8 cellular contexts compared by ENCODE assay signal in the genomic region with DNA sequence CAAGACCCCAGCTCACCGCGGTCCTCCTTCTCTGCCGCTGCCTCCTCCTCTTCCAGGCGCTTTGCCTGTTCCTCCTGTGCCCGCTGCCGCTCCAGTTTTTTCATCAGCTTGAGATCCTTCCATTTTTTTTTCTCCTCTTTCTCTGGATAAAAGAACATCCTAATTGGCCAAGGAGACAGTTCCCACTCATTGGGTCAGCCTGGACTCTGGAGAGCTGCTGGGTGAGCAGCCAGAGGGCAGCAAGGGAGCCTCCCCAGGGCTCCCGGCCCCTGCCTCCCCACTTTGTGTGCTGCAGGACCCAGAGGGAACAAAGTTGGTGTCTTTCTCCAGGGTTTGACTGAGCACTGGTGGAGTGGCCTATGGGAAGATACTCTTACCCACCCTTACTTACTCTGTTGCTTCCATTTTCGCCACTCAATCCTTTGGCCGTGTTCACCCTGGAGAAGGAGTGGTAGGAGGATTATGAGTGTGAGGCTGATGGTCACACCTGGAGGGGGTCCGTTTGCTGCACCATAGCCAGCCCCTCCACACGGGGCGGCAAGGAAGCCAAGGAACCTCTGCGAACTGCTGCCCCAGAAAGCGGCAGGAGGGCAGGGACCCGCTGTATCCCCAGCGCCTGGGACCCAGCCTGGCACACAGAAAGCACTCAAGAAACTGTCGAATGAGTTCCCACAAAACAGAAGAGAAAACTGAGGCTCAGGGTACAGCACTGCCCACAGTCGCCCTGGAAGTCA. TPM values are rescaled to one million over a fixed set of nuclear protein-coding genes. Genes with fewer than 3 reads are reported as not detected.
DNase-seq lines count a peak whose midpoint lies in the region; ATAC-seq, FAIRE-seq and TF ChIP-seq lines count a peak whose summit lies in the region.

No MANE protein-coding gene starts in this region.

- H3K36me3 ChIP-seq in breast epithelium (no peaks in the 10 kb centered on the region), mucosa of rectum (ENCODE audit: control insufficient read depth in 2 of 2, insufficient read depth in 2 of 2, low read length in 2 of 2) (peaks cover 18 to 32% of the 10 kb centered on the region in 2 donors)

- DNase-seq in GM12865 (ENCODE audit: low read depth) = no peak
- no peak for DNase-seq in breast epithelium (ENCODE audit: low spot score in 2 of 2)
- no peak for DNase-seq in H54 (ENCODE audit: insufficient read length, low spot score)
- DNase-seq in inferior parietal cortex (ENCODE audit: extremely low spot score) = no peak
- no peak for DNase-seq in amygdala (lab: John Stamatoyannopoulos, UW)

- H3K4me1 ChIP-seq in breast epithelium (peaks cover 3 to 8% of the 10 kb centered on the region in 2 donors), mucosa of rectum (ENCODE audit: control insufficient read depth in 2 of 2, insufficient read depth in 2 of 2, low read length in 2 of 2) (peaks cover 5 to 8% of the 10 kb centered on the region in 2 donors)

- no peak for TF ChIP-seq POLR2A in breast epithelium (IDR thresholded peaks at IDR 0.05)
- TF ChIP-seq POLR2A in H54 (IDR thresholded peaks at IDR 0.05; ENCODE audit: low read depth, low read length) = no peak

- FAIRE-seq in H54 (lab: Jason Lieb, UNC) = no peak

- H3K4me3 ChIP-seq in GM12865 (ENCODE audit: low read depth, low read length) (peak overlapping the region; percentile 95), breast epithelium (peak overlapping the region; percentile 69 to 88 (median 73)), mucosa of rectum (ENCODE audit: low read length in 2 of 2) (peak overlapping the region; percentile 88 to 92)

- TF ChIP-seq CTCF in GM12865 (IDR thresholded peaks at IDR 0.05; ENCODE audit: insufficient read depth, low read depth, low read length, missing control alignments) = no peak
- no peak for TF ChIP-seq CTCF in breast epithelium (IDR thresholded peaks at IDR 0.05)

- intact Hi-C loops in breast epithelium (cut with DNase I; ENCODE audit: low total_unique reads) = no loop called here

- H3K9me3 ChIP-seq in breast epithelium = no peaks in the 10 kb centered on the region
- H3K9me3 ChIP-seq in mucosa of rectum (ENCODE audit: control insufficient read depth in 2 of 2, low read length in 2 of 2) = no peaks in the 10 kb centered on the region

- ATAC-seq in HG03460 (IDR thresholded peaks at IDR 0.05; ENCODE audit: unreplicated experiment) (peak; percentile 3), HG03025 (IDR thresholded peaks at IDR 0.05; ENCODE audit: low FRiP score, unreplicated experiment) (no peak)

- H3K27ac ChIP-seq in breast epithelium = peak overlapping the region; percentile 62 to 83
- H3K27ac ChIP-seq in mucosa of rectum (ENCODE audit: low read depth in 2 of 2, low read length in 2 of 2) = peak overlapping the region in 1 of 2 donors; percentile 68

- peak overlapping the region; percentile 79 to 86 for H3K9ac ChIP-seq in mucosa of rectum (ENCODE audit: low read depth in 1 of 2, low read length in 2 of 2)

- H3K27me3 ChIP-seq in breast epithelium (no peaks in the 10 kb centered on the region), mucosa of rectum (ENCODE audit: control insufficient read depth in 2 of 2, insufficient read depth in 2 of 2, low read length in 2 of 2) (no peaks in the 10 kb centered on the region)

RNA-seq across cellular contexts. Expression of a gene that starts 0.7 kb away (rescaled TPM):
- 10 to 100 TPM; 23.0 to 40.0 (median 31.5) TPM for total RNA-seq in breast epithelium

RNA-seq across cellular contexts. Expression of a gene that starts 10.6 kb away (rescaled TPM):
- 10 to 100 TPM; 25.6 to 39.7 (median 25.8) TPM for total RNA-seq in breast epithelium

RNA-seq across cellular contexts. Expression of a gene that starts 41.8 kb away (rescaled TPM):
- 10 to 100 TPM; 14.4 to 20.0 (median 16.2) TPM for total RNA-seq in breast epithelium

RNA-seq across cellular contexts. Expression of a gene that starts 52.9 kb away (rescaled TPM):
- 1 to 10 TPM; 3.0 to 7.6 (median 7.2) TPM for total RNA-seq in breast epithelium

RNA-seq across cellular contexts. Expression of a gene that starts 53.0 kb away (rescaled TPM):
- total RNA-seq in breast epithelium = 10 to 100 TPM; 26.1 to 52.7 (median 40.6) TPM
